Comparison of ENCODE assay signal across 8 cellular contexts in the genomic region with DNA sequence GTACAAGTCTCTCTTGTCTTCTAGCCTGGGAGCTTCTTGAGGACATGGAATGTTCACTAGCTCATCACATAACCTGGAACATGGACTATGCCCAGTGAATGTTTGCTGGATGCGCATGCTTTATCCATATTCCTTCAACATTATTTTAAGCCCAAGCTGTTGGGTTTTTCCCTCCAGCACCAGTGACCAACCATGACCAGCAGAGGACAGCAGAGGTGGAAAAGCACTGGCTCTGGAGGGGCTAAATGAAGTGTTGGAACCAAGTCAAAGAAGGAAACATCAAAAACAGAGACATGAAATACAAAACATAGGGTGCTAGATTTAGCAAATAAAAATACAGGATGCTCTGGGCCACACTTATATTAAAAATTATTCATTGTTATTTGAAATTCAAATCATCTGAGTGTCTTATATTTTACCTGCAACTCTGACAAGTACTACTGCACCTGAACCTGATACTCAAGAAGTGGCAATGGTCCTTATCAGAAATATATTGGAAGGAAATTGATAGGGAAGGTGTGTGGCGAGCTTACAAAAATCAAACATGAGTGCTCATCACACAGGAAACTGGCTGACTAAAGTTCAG. TPM values are rescaled to one million over a fixed set of nuclear protein-coding genes. Genes with fewer than 3 reads are reported as not detected.
A peak's percentile ranks its signal among the peaks of the same experiment; 100 is the strongest.
DNase-seq lines count a peak whose midpoint lies in the region; ATAC-seq, FAIRE-seq and TF ChIP-seq lines count a peak whose summit lies in the region.

No MANE protein-coding gene starts in this region.

- WGBS in K562 (ENCODE audit: insufficient coverage, low coverage, missing lambda C conversion rate), result 9% methylated on average over 2 of the region's 2 CpGs
- no CpG with 5 or more reads among the region's 2 CpGs for WGBS in mesendoderm (ENCODE audit: extremely low coverage, insufficient coverage, low lambda C conversion rate)

- H3K18ac ChIP-seq in mesendoderm (ENCODE audit: low read length), result no peak overlapping the region

- H3K9me3 ChIP-seq in A673 (ENCODE audit: low read depth, low read length, poor library complexity, severe bottlenecking), result no peaks in the 10 kb centered on the region
- no peaks in the 10 kb centered on the region for H3K9me3 ChIP-seq in OCI-LY3 (ENCODE audit: insufficient read depth, low read length)
- H3K9me3 ChIP-seq in K562 (replicated peaks; ENCODE audit: control insufficient read depth, insufficient read depth, low read depth, low read length), result no peaks in the 10 kb centered on the region

- no peaks in the 10 kb centered on the region for H3K27me3 ChIP-seq in A673 (replicated peaks; ENCODE audit: insufficient read depth, low read depth, low read length, poor library complexity)
- no peaks in the 10 kb centered on the region for H3K27me3 ChIP-seq in OCI-LY3 (ENCODE audit: low read depth, low read length)
- H3K27me3 ChIP-seq in K562 (ENCODE audit: control insufficient read depth in 2 of 2, insufficient read depth in 2 of 2, low read length in 2 of 2), result no peaks in the 10 kb centered on the region
- H3K27me3 ChIP-seq in mesendoderm (ENCODE audit: insufficient read depth, low read length, poor library complexity), result no peaks in the 10 kb centered on the region

- no peak for FAIRE-seq in K562 (lab: Jason Lieb, UNC)

- no peak overlapping the region for H3K4me3 ChIP-seq in A673 (ENCODE audit: low read depth, low read length, poor library complexity, severe bottlenecking)
- H3K4me3 ChIP-seq in OCI-LY3 (ENCODE audit: low read length), result no peak overlapping the region
- H3K4me3 ChIP-seq in K562, result no peak overlapping the region
- H3K4me3 ChIP-seq in mesendoderm (ENCODE audit: low read length), result no peak overlapping the region

- TF ChIP-seq POLR2A in K562 (conservative IDR thresholded peaks at IDR 0.05), result no peak

- no peak overlapping the region for H3K23ac ChIP-seq in mesendoderm (ENCODE audit: low read length)

- POLR2A ChIA-PET in A673 (lab: Charles Lee; ENCODE audit: low non-redundant PET), result no interaction called here
- POLR2A ChIA-PET in K562 (lab: Yijun Ruan, JAX), result interaction anchor here (0.9 to 1.0 kb wide), 2 partner anchors 10 to 15 kb away, joined by 3 to 4 read pairs; no protein-coding TSS in a partner anchor

- H3K9ac ChIP-seq in OCI-LY3 (ENCODE audit: low read length) (no peak overlapping the region), K562 (ENCODE audit: insufficient read depth in 1 of 2, low read depth in 2 of 2, low read length in 2 of 2) (no peak overlapping the region), mesendoderm (ENCODE audit: low read length) (no peak overlapping the region)

- no peak overlapping the region for H3K27ac ChIP-seq in A673 (ENCODE audit: low read depth, low read length, poor library complexity, severe bottlenecking)
- H3K27ac ChIP-seq in OCI-LY3 (ENCODE audit: low read length), result no peak overlapping the region
- H3K27ac ChIP-seq in K562 (ENCODE audit: extremely low read depth, low read depth, low read length), result no peak overlapping the region
- no peak overlapping the region for H3K27ac ChIP-seq in mesendoderm (ENCODE audit: low read depth, low read length)

- CTCF ChIA-PET in A673 (lab: Charles Lee) (no interaction called here), K562 (lab: Yijun Ruan, JAX; ENCODE audit: low intra/inter-chr PET ratio) (interaction anchor here (0.6 to 0.8 kb wide), 2 partner anchors 10 to 130 kb away, joined by 3 read pairs; no protein-coding TSS in a partner anchor)

- H3K79me2 ChIP-seq in OCI-LY3 (ENCODE audit: low read length) (no peaks in the 10 kb centered on the region), K562 (ENCODE audit: control insufficient read depth, insufficient read depth, low read length) (no peaks in the 10 kb centered on the region), mesendoderm (ENCODE audit: control insufficient read depth, insufficient read depth, low read length) (no peaks in the 10 kb centered on the region)

- no peak overlapping the region for H2AK5ac ChIP-seq in mesendoderm (ENCODE audit: low read length)

- no TSS peak for BruUV-seq in A673 (replicated peaks; lab: Mats Ljungman, UMichigan)
- BruUV-seq in K562 (replicated peaks; lab: Mats Ljungman, UMichigan), result no TSS peak

- H3K36me3 ChIP-seq in A673 (ENCODE audit: insufficient read depth, low read length, poor library complexity, severe bottlenecking) (no peaks in the 10 kb centered on the region), OCI-LY3 (replicated peaks; ENCODE audit: low read depth, low read length) (no peaks in the 10 kb centered on the region), K562 (ENCODE audit: control insufficient read depth, insufficient read depth, low read length) (no peaks in the 10 kb centered on the region), mesendoderm (ENCODE audit: control insufficient read depth, insufficient read depth, low read length) (no peaks in the 10 kb centered on the region)

- H2BK120ac ChIP-seq in mesendoderm (ENCODE audit: low read depth, low read length), result no peak overlapping the region

- in situ Hi-C loops in K562 (cut with MboI), result no loop called here

- no peaks in the 10 kb centered on the region for H3K9me1 ChIP-seq in K562 (ENCODE audit: control insufficient read depth, insufficient read depth, low read length)

- no peak overlapping the region for H4K5ac ChIP-seq in mesendoderm (ENCODE audit: low read length)

- H3K79me1 ChIP-seq in mesendoderm (ENCODE audit: low read length), result no peaks in the 10 kb centered on the region

- peak; percentile 63 for TF ChIP-seq CTCF in A673 (conservative IDR thresholded peaks at IDR 0.05; ENCODE audit: low read depth, low read length)
- peak; percentile 46 for TF ChIP-seq CTCF in OCI-LY3 (IDR thresholded peaks at IDR 0.05; ENCODE audit: low read depth, low read length)
- TF ChIP-seq CTCF in K562 (IDR thresholded peaks at IDR 0.05 in 2 of 3, conservative IDR thresholded peaks at IDR 0.05 in 1 of 3; ENCODE audit: insufficient read depth in 2 of 3, low read depth in 1 of 3, low read length in 3 of 3), result peak; percentile 54 to 64 (median 54)

- H2BK5ac ChIP-seq in mesendoderm (ENCODE audit: low read length), result no peak overlapping the region

- no peak overlapping the region for H3K56ac ChIP-seq in mesendoderm (ENCODE audit: low read length)

- ATAC-seq in K562, result peak; percentile 73; the same call in 2 of the 3 replicates
- no peak for ATAC-seq in esophagus mucosa
- ATAC-seq in HG03457 (IDR thresholded peaks at IDR 0.05; ENCODE audit: unreplicated experiment), result no peak

- H3K4me1 ChIP-seq in A673 (ENCODE audit: insufficient read depth, low read length, poor library complexity, severe bottlenecking) (no peaks in the 10 kb centered on the region), OCI-LY3 (ENCODE audit: low read length) (peaks cover 20% of the 10 kb centered on the region), K562 (replicated peaks in 1 of 2; ENCODE audit: control insufficient read depth in 2 of 2, insufficient read depth in 2 of 2, low read length in 2 of 2) (no peaks in the 10 kb centered on the region), mesendoderm (ENCODE audit: control insufficient read depth, low read depth, low read length) (no peaks in the 10 kb centered on the region)

- no peak for TF ChIP-seq EP300 in K562 (IDR thresholded peaks at IDR 0.05; ENCODE audit: low read length)

- H2AFZ ChIP-seq in OCI-LY3 (ENCODE audit: low read depth, low read length) (no peak overlapping the region), K562 (ENCODE audit: low read depth, low read length) (no peak overlapping the region)

- H4K20me1 ChIP-seq in OCI-LY3 (ENCODE audit: insufficient read depth, low read length) (no peaks in the 10 kb centered on the region), K562 (replicated peaks; ENCODE audit: control insufficient read depth, insufficient read depth, low read length) (no peaks in the 10 kb centered on the region)

- intact Hi-C loops in A673 (cut with micrococcal nuclease; ENCODE audit: unreplicated experiment), result no loop called here
- intact Hi-C loops in K562 (cut with micrococcal nuclease), result loop anchor here (2.0 kb wide), 1 partner anchor 130 kb away; no protein-coding TSS in a partner anchor

- DNase-seq in A673 (ENCODE audit: low spot score) (peak; percentile 49), GM03348 (ENCODE audit: low spot score) (peak; percentile 29), K562 (ENCODE audit: extremely low read depth in 1 of 4, low spot score in 3 of 4) (peak; percentile 13 to 25 (median 16)), mesendoderm (peak; percentile 44), mucosa of gallbladder (ENCODE audit: low spot score) (no peak)

- no peak overlapping the region for H3K4ac ChIP-seq in mesendoderm (ENCODE audit: low read depth, low read length)

- peak; percentile 67 to 72 for TF ChIP-seq RAD21 in K562 (CRISPR knock-in tag; conservative IDR thresholded peaks at IDR 0.05 in 1 of 2, IDR thresholded peaks at IDR 0.05 in 1 of 2)

- H4K8ac ChIP-seq in mesendoderm (ENCODE audit: low read depth, low read length), result no peak overlapping the region

- H2BK15ac ChIP-seq in mesendoderm (replicated peaks; ENCODE audit: low read depth), result no peak overlapping the region

- H3K4me2 ChIP-seq in OCI-LY3 (ENCODE audit: low read length) (no peak overlapping the region), K562 (ENCODE audit: insufficient read depth, low read length) (no peak overlapping the region), mesendoderm (ENCODE audit: low read length) (no peak overlapping the region)

TF ChIP-seq in K562, 482 proteins besides CTCF, POLR2A, EP300 and RAD21 (continues in another document):
- peak; percentile 55; the same call in 1 of the 2 replicates for TF ChIP-seq SMC3 (conservative IDR thresholded peaks at IDR 0.05; ENCODE audit: insufficient read depth, low read depth, low read length)
- peak; percentile 32; the same call in 1 of the 2 replicates for TF ChIP-seq KLF16 (IDR thresholded peaks at IDR 0.05)

RNA-seq across cellular contexts. Expression of a gene that starts 23.1 kb away (rescaled TPM):
- total RNA-seq in A673 (2021) (4.1 and 4.6 TPM in 2 replicates), K562 (2014; rRNA removed) (2.4 and 2.9 TPM in 2 replicates), K562 (2014; rRNA removed; fragmentation: Illumina TruSeq; extraction: Trizol) (7.6 and 9.0 TPM in 2 replicates), K562 (2015; rRNA removed; fragmentation: Illumina TruSeq; extraction: Trizol) (4.8 TPM in 2 replicates), K562 (2021) (5.2 and 5.5 TPM in 2 replicates), esophagus mucosa (2.1 TPM), mucosa of gallbladder (3.6 TPM)
- 8.3 and 35.0 TPM in 2 replicates for total RNA-seq in K562 (2011; cell fraction: chromatin; rRNA removed; ENCODE audit: low replicate concordance)
- total RNA-seq in K562 (2011; cell fraction: nucleolus; rRNA removed), result 3.5 and 6.6 TPM in 2 replicates
- total RNA-seq in K562 (2011; cell fraction: nucleoplasm; rRNA removed), result 12.2 and 23.0 TPM in 2 replicates
- polyA plus RNA-seq in K562 (2011; rRNA removed) (3.7 TPM in 2 replicates), K562 (2014; fragmentation: Illumina TruSeq; extraction: Trizol) (1.9 TPM in 2 replicates), K562 (2014; fragmentation: Nextera tagmentation; extraction: Ambion mirVana) (under 1 TPM; 0.74 to 0.99 TPM), K562 (2014; rRNA removed) (1.9 and 2.0 TPM in 2 replicates)
- 0.85 and 2.0 TPM in 2 replicates for polyA plus RNA-seq in K562 (2011; cell fraction: cytosol; rRNA removed)
- polyA plus RNA-seq in K562 (2011; cell fraction: nucleus; rRNA removed), result 3.4 and 3.6 TPM in 2 replicates
- polyA plus RNA-seq in K562 (2012), result 1.2 and 1.4 TPM in 2 replicates
- 13.6 TPM in 2 replicates for polyA minus RNA-seq in K562 (2011; rRNA and poly(A)+ RNA removed)
- 3.8 and 4.7 TPM in 2 replicates for polyA minus RNA-seq in K562 (2011; cell fraction: cytosol; rRNA and poly(A)+ RNA removed)
- polyA minus RNA-seq in K562 (2011; cell fraction: nucleus; rRNA and poly(A)+ RNA removed), result 7.5 and 12.8 TPM in 2 replicates
- 1.8 TPM for polyA plus RNA-seq in mesendoderm (2013, experiment 1 of 2)
- 1.8 TPM for polyA plus RNA-seq in mesendoderm (2013, experiment 2 of 2)
